Comparison of ENCODE assay signal across 15 cellular contexts in the genomic region with DNA sequence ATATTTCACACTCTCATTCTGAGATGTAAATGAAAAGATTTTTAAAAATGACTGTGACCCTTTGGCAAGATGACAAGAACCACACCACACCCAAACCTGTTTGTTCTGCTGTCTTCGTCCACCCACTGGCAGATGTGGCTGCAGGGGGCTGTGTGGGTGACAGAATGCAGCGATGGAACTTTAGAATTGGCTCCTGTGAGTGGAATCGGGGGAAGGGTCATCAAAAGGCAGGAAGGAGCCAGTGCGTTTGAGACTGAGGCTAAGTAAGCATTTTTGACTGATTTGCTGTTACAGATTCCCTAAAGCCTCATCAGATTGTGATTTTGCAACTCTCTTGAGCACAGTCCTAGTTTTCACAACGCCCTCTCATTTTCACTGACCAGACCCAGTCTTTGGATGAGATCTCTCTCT.
DNase-seq lines count a peak whose midpoint lies in the region; ATAC-seq, FAIRE-seq and TF ChIP-seq lines count a peak whose summit lies in the region.
"Had no signal": no experiment of that assay in that cellular context is flagged by ENCODE, and none has a peak within 500 bp of the region (broad histone marks: within the 10 kb centered on the region; RNA-seq: fewer than 3 reads in every experiment).

No MANE protein-coding gene starts in this region.

- no peaks in the 10 kb centered on the region for H3K23me2 ChIP-seq in H1 (ENCODE audit: low read depth, low read length)

- H3K79me1 ChIP-seq in H1 (ENCODE audit: low read depth, low read length), result no peaks in the 10 kb centered on the region

- H2BK15ac ChIP-seq in H1 (ENCODE audit: low read length), result no peak overlapping the region

- H3K36me3 Mint-ChIP-seq in HFFc6 (ENCODE audit: low read depth), result peaks cover 34% of the 10 kb centered on the region

- H2BK12ac ChIP-seq in H1 (ENCODE audit: low read depth, low read length), result no peak overlapping the region

- 0 out of 7 replicates have a peak overlapping the region, but pooled peaks of 1 of the 4 experiments have one; percentile 28 for H3K9ac ChIP-seq in H1 (replicated peaks in 1 of 4; ENCODE audit: extremely low read depth in 1 of 4, low read depth in 3 of 4, low read length in 3 of 4)

- no peaks in the 10 kb centered on the region for H4K20me1 ChIP-seq in H1 (replicated peaks in 1 of 2; ENCODE audit: control insufficient read depth in 1 of 2, insufficient read depth in 2 of 2, low read length in 2 of 2)

- no peak overlapping the region for H3K14ac ChIP-seq in H1 (ENCODE audit: insufficient read length)

- H3K18ac ChIP-seq in H1 (ENCODE audit: extremely low read depth, low read length), result 0 out of 2 replicates have a peak overlapping the region, but pooled peaks have one; percentile 2

- POLR2A ChIA-PET in AG04450 (lab: Yijun Ruan, JAX), result no interaction called here
- POLR2A ChIA-PET in H1 (lab: Charles Lee; ENCODE audit: partially characterized antibody), result no interaction called here

- H3K27me3 Mint-ChIP-seq in HFFc6 (ENCODE audit: insufficient read depth), result no peaks in the 10 kb centered on the region
- H3K27me3 Mint-ChIP-seq: activated CD4-positive, alpha-beta memory T cell treated with anti-CD3 and anti-CD28 coated beads, Interleukin-2, amount 10 ng/mL, durations not matched to agents 7 days and 5 days had no signal

- H2BK20ac ChIP-seq in H1 (ENCODE audit: low read length), result 0 out of 2 replicates have a peak overlapping the region, but pooled peaks have one; percentile 9

- no peaks in the 10 kb centered on the region for H3K9me3 ChIP-seq in AG04450 (ENCODE audit: control insufficient read depth, insufficient read depth, low read length)
- H3K9me3 ChIP-seq in H1 (ENCODE audit: insufficient read depth in 2 of 2, low read depth in 1 of 2, low read length in 1 of 2), result no peaks in the 10 kb centered on the region; a peak in 1 of 4 replicates
- peaks cover 0 to 3% of the 10 kb centered on the region in 2 donors for H3K9me3 ChIP-seq in left lung
- H3K9me3 ChIP-seq in WERI-Rb-1 (ENCODE audit: severe bottlenecking), result no peaks in the 10 kb centered on the region
- H3K9me3 ChIP-seq: upper lobe of left lung had no signal

- no peak for TF ChIP-seq CTCF in AG04450 (IDR thresholded peaks at IDR 0.05; ENCODE audit: low read depth, low read length)
- no peak for TF ChIP-seq CTCF in HFFc6 (IDR thresholded peaks at IDR 0.05)
- TF ChIP-seq CTCF in H1 (IDR thresholded peaks at IDR 0.05; ENCODE audit: control extremely low read depth in 1 of 3, insufficient read depth in 1 of 3, low read depth in 1 of 3, low read length in 3 of 3), result no peak
- TF ChIP-seq CTCF in left lung (IDR thresholded peaks at IDR 0.05), result no peak
- TF ChIP-seq CTCF in WERI-Rb-1 (IDR thresholded peaks at IDR 0.05; ENCODE audit: low read depth, low read length), result no peak

- peak overlapping the region; percentile 74 for H2AFZ ChIP-seq in H1 (ENCODE audit: low read length)

- CTCF ChIA-PET in AG04450 (lab: Charles Lee) (no interaction called here), H1 (lab: Charles Lee; ENCODE audit: partially characterized antibody) (no interaction called here)

- TF ChIP-seq RAD21 in H1 (IDR thresholded peaks at IDR 0.05 in 1 of 2, conservative IDR thresholded peaks at IDR 0.05 in 1 of 2; ENCODE audit: low read depth in 2 of 2, low read length in 2 of 2), result no peak

- peaks cover 44% of the 10 kb centered on the region for H3K4me1 Mint-ChIP-seq in HFFc6 (ENCODE audit: low read depth)
- H3K4me1 Mint-ChIP-seq: activated CD4-positive, alpha-beta memory T cell treated with anti-CD3 and anti-CD28 coated beads, Interleukin-2, amount 10 ng/mL, durations not matched to agents 7 days and 5 days had no signal

- FAIRE-seq in H1 (lab: Jason Lieb, UNC), result no peak
- FAIRE-seq: RCC 7860 had no signal

- no peak overlapping the region for H2BK120ac ChIP-seq in H1 (replicated peaks; ENCODE audit: low read depth, low read length)

- no peak for TF ChIP-seq POLR2A in H1 (IDR thresholded peaks at IDR 0.05; ENCODE audit: control extremely low read depth in 1 of 2, low read depth in 2 of 2, low read length in 2 of 2)

- H3K27ac ChIP-seq in AG04450 (ENCODE audit: low read depth, low read length) (peak overlapping the region; percentile 49), H1 (ENCODE audit: low read depth, low read length) (no peak overlapping the region), left lung (no peak overlapping the region), WERI-Rb-1 (no peak overlapping the region)
- H3K27ac ChIP-seq: spleen, upper lobe of left lung had no signal

- H3K23ac ChIP-seq in H1 (ENCODE audit: insufficient read length), result no peak overlapping the region

- TF ChIP-seq EP300 in H1 (IDR thresholded peaks at IDR 0.05; ENCODE audit: borderline replicate concordance in 1 of 2, low read depth in 2 of 2, low read length in 2 of 2), result no peak

- intact Hi-C loops in left lung (cut with DNase I), result no loop called here

- 82% methylated on average over 5 of the region's 5 CpGs; no CpG with 5 or more reads in 1 of the 2 experiments for WGBS in H1 (ENCODE audit: extremely low coverage in 1 of 2, insufficient coverage in 1 of 2, insufficient read length in 1 of 2, insufficient replicate concordance in 2 of 2, low coverage in 1 of 2, low lambda C conversion rate in 2 of 2, missing lambda C conversion rate in 1 of 2), 2 experiments

- no peak overlapping the region for H3K4me2 ChIP-seq in H1 (ENCODE audit: insufficient read depth in 1 of 2, low read depth in 2 of 2, low read length in 2 of 2)

- no peak for DNase-seq in AG04450 (ENCODE audit: low read depth, low spot score)
- DNase-seq in HFFc6, result peak; percentile 59
- DNase-seq in H1 (ENCODE audit: low read depth in 1 of 2, low spot score in 2 of 2), result no peak
- no peak for DNase-seq in left lung
- no peak for DNase-seq in WERI-Rb-1
- DNase-seq in A172 (ENCODE audit: low spot score), result no peak
- no peak for DNase-seq in medulla oblongata (ENCODE audit: extremely low spot score)
- DNase-seq: activated CD4-positive, alpha-beta memory T cell treated with anti-CD3 and anti-CD28 coated beads, Interleukin-2, amount 10 ng/mL, durations not matched to agents 7 days and 5 days; activated naive CD4-positive, alpha-beta T cell treated with anti-CD3 and anti-CD28 coated beads for 36 hours; DND-41; NCI-H2227 treated with DMSO at 0.1 percent for 48 hours; spleen; upper lobe of left lung had no signal

- H3K4ac ChIP-seq in H1 (replicated peaks; ENCODE audit: insufficient read length, low read depth, low read length), result no peak overlapping the region

- H2AK5ac ChIP-seq in H1 (ENCODE audit: low read depth, low read length), result no peak overlapping the region

- H3K4me3 Mint-ChIP-seq in HFFc6, result peak overlapping the region; percentile 78
- H3K4me3 Mint-ChIP-seq: activated CD4-positive, alpha-beta memory T cell treated with anti-CD3 and anti-CD28 coated beads, Interleukin-2, amount 10 ng/mL, durations not matched to agents 7 days and 5 days; activated naive CD4-positive, alpha-beta T cell treated with anti-CD3 and anti-CD28 coated beads for 36 hours had no signal

- H3K79me2 ChIP-seq in H1 (ENCODE audit: control insufficient read depth in 1 of 2, insufficient read depth in 2 of 2, low read length in 2 of 2), result no peaks in the 10 kb centered on the region

- peak overlapping the region; percentile 88 for H3K27ac Mint-ChIP-seq in HFFc6
- H3K27ac Mint-ChIP-seq: activated CD4-positive, alpha-beta memory T cell treated with anti-CD3 and anti-CD28 coated beads, Interleukin-2, amount 10 ng/mL, durations not matched to agents 7 days and 5 days; activated naive CD4-positive, alpha-beta T cell treated with anti-CD3 and anti-CD28 coated beads for 36 hours had no signal

- H3K4me3 ChIP-seq in AG04450 (ENCODE audit: low read depth, low read length), result no peak overlapping the region
- H3K4me3 ChIP-seq in H1 (ENCODE audit: extremely low read depth in 1 of 4, insufficient read depth in 2 of 4, low read depth in 3 of 4, low read length in 4 of 4), result no peak overlapping the region
- H3K4me3 ChIP-seq in left lung, result no peak overlapping the region
- no peak overlapping the region for H3K4me3 ChIP-seq in WERI-Rb-1 (ENCODE audit: low read depth, low read length)
- H3K4me3 ChIP-seq: spleen, upper lobe of left lung had no signal

- H3K27me3 ChIP-seq in AG04450 (ENCODE audit: control insufficient read depth, insufficient read depth, low read length) (no peaks in the 10 kb centered on the region), H1 (replicated peaks in 1 of 4; ENCODE audit: control insufficient read depth in 3 of 4, extremely low read depth in 1 of 4, insufficient read depth in 3 of 4, low read length in 3 of 4) (no peaks in the 10 kb centered on the region), left lung (no peaks in the 10 kb centered on the region), WERI-Rb-1 (ENCODE audit: insufficient read depth, low read depth, severe bottlenecking) (no peaks in the 10 kb centered on the region)
- H3K27me3 ChIP-seq: spleen, upper lobe of left lung had no signal

- no peak overlapping the region for H4K91ac ChIP-seq in H1 (replicated peaks; ENCODE audit: insufficient read length, low read length)

- H3K56ac ChIP-seq in H1 (replicated peaks; ENCODE audit: insufficient read length, low read depth, low read length), result no peak overlapping the region

- H3K4me1 ChIP-seq in H1 (replicated peaks in 1 of 4; ENCODE audit: control insufficient read depth in 3 of 4, insufficient read depth in 4 of 4, low read length in 3 of 4) (peaks cover 0 to 4% (median 0%) of the 10 kb centered on the region in 4 experiments; a peak in 1 of 7 replicates), left lung (no peaks in the 10 kb centered on the region)
- H3K4me1 ChIP-seq: spleen had no signal

- H3K9me3 Mint-ChIP-seq in HFFc6, result peaks cover 8% of the 10 kb centered on the region

- H4K5ac ChIP-seq in H1 (ENCODE audit: insufficient read length, low read depth, low read length), result no peak overlapping the region

- ATAC-seq in left lung (peak; percentile 70), GM21723 (IDR thresholded peaks at IDR 0.05; ENCODE audit: unreplicated experiment) (no peak)

- H3K36me3 ChIP-seq in H1 (ENCODE audit: control insufficient read depth in 2 of 4, insufficient read depth in 4 of 4, low read length in 3 of 4), result peaks cover 0 to 2% (median 0%) of the 10 kb centered on the region in 4 experiments; a peak in 1 of 8 replicates
- H3K36me3 ChIP-seq in left lung, result no peaks in the 10 kb centered on the region
- H3K36me3 ChIP-seq in WERI-Rb-1, result no peaks in the 10 kb centered on the region
- H3K36me3 ChIP-seq: spleen, upper lobe of left lung had no signal

- no peak overlapping the region for H4K8ac ChIP-seq in H1 (ENCODE audit: extremely low read depth, insufficient read depth, low read length)

- no peak overlapping the region for H2BK5ac ChIP-seq in H1 (ENCODE audit: low read depth, low read length)

TF ChIP-seq in H1, 55 proteins besides CTCF, POLR2A, EP300 and RAD21 (continues in another document):
- no peak for TF ChIP-seq TAF7 (optimal IDR thresholded peaks at IDR 0.05; ENCODE audit: borderline replicate concordance, low read depth, low read length)
- no peak for TF ChIP-seq SP4 (IDR thresholded peaks at IDR 0.05; ENCODE audit: low read length)
- TF ChIP-seq HDAC6 (IDR thresholded peaks at IDR 0.05; ENCODE audit: low read depth, low read length), result no peak
